Comparison of ENCODE assay signal across 1 cellular context in the genomic region with DNA sequence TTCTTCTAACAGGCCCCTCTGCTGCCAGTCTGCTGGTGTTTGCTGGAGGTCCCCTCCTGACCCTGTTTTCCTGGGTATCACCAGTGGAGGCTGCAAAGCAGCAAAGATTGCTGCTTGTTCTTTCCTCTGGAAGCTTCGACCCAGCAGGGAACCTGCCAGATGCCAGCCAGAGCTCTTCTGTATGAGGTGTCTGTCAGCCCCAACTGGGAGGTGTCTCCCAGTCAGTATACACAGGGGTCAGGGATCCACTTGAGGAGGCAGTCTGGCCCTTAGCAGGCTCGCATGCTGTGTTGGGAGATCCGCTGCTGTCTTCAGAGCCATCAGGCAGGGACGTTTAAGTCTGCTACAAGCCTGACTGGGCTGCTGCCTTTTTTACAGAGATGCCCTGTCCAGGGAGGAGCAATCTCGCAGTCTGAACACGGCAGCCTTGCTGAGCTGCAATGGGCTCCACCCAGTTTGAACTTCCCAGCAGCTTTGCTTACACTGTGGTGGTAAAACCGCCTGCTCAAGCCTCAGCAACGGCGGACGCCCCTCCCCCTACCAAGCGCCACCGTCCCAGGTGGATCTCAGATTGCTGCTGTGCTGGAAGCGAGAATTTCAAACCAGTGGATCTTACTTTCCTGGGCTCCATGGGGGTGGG.
TF ChIP-seq lines count a peak whose summit lies in the region.

No MANE protein-coding gene starts in this region.

TF ChIP-seq in K562, 482 proteins besides CTCF, POLR2A, EP300 and RAD21:
- TF ChIP-seq SRF (CRISPR knock-in tag; IDR thresholded peaks at IDR 0.05) = peak in 1 of 2 experiments; percentile 66; a peak in 1 of 4 replicates
- TF ChIP-seq, protein P1, sequence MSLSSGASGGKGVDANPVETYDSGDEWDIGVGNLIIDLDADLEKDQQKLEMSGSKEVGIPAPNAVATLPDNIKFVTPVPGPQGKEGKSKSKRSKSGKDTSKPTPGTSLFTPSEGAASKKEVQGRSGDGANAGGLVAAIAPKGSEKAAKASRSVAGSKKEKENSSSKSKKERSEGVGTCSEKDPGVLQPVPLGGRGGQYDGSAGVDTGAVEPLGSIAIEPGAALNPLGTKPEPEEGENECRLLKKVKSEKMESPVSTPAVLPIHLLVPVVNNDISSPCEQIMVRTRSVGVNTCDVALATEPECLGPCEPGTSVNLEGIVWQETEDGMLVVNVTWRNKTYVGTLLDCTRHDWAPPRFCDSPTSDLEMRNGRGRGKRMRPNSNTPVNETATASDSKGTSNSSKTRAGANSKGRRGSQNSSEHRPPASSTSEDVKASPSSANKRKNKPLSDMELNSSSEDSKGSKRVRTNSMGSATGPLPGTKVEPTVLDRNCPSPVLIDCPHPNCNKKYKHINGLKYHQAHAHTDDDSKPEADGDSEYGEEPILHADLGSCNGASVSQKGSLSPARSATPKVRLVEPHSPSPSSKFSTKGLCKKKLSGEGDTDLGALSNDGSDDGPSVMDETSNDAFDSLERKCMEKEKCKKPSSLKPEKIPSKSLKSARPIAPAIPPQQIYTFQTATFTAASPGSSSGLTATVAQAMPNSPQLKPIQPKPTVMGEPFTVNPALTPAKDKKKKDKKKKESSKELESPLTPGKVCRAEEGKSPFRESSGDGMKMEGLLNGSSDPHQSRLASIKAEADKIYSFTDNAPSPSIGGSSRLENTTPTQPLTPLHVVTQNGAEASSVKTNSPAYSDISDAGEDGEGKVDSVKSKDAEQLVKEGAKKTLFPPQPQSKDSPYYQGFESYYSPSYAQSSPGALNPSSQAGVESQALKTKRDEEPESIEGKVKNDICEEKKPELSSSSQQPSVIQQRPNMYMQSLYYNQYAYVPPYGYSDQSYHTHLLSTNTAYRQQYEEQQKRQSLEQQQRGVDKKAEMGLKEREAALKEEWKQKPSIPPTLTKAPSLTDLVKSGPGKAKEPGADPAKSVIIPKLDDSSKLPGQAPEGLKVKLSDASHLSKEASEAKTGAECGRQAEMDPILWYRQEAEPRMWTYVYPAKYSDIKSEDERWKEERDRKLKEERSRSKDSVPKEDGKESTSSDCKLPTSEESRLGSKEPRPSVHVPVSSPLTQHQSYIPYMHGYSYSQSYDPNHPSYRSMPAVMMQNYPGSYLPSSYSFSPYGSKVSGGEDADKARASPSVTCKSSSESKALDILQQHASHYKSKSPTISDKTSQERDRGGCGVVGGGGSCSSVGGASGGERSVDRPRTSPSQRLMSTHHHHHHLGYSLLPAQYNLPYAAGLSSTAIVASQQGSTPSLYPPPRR (CRISPR knock-in tag; IDR thresholded peaks at IDR 0.05; ENCODE audit: borderline replicate concordance) = no peak
- TF ChIP-seq, protein P2, sequence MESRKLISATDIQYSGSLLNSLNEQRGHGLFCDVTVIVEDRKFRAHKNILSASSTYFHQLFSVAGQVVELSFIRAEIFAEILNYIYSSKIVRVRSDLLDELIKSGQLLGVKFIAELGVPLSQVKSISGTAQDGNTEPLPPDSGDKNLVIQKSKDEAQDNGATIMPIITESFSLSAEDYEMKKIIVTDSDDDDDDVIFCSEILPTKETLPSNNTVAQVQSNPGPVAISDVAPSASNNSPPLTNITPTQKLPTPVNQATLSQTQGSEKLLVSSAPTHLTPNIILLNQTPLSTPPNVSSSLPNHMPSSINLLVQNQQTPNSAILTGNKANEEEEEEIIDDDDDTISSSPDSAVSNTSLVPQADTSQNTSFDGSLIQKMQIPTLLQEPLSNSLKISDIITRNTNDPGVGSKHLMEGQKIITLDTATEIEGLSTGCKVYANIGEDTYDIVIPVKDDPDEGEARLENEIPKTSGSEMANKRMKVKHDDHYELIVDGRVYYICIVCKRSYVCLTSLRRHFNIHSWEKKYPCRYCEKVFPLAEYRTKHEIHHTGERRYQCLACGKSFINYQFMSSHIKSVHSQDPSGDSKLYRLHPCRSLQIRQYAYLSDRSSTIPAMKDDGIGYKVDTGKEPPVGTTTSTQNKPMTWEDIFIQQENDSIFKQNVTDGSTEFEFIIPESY (CRISPR knock-in tag; IDR thresholded peaks at IDR 0.05) = peak; percentile 52; the same call in 1 of the 2 replicates
